ENCODE assay signal across 8 cellular contexts in genomic region chr12:57088442-57089258, GRCh38.
DNase-seq lines count a peak whose midpoint lies in the region; TF ChIP-seq lines count a peak whose summit lies in the region.

NAB2 (plus strand) TSS chr12:57089114; CDS start chr12:57089272, 158 bp downstream.

- H3K27me3 Mint-ChIP-seq in activated naive CD4-positive, alpha-beta T cell treated with anti-CD3 and anti-CD28 coated beads, Interleukin-2, amount 10 ng/mL, durations not matched to agents 7 days and 5 days: no peaks in the 10 kb centered on the region

- H3K27ac ChIP-seq in SK-N-MC (peak within 1 kb of the TSS; percentile 100), substantia nigra (ENCODE audit: low read depth, low read length, poor library complexity, severe bottlenecking) (peak within 1 kb of the TSS; percentile 90)

- DNase-seq in GM04503 (ENCODE audit: low read depth) (peak; percentile 80), HEK293T (ENCODE audit: extremely low spot score) (peak; percentile 85), MV-4-11 (lab: John Stamatoyannopoulos, UW) (peak; percentile 96), SK-N-MC (ENCODE audit: low read depth, low spot score) (peak; percentile 90), germinal center (ENCODE audit: low spot score) (peak; percentile 95), nucleus accumbens (lab: John Stamatoyannopoulos, UW) (peak in 55 of 56 donors; percentile 37 to 94 (median 83)), substantia nigra (lab: John Stamatoyannopoulos, UW) (peak; percentile 48 to 96 (median 82))
- DNase-seq in activated naive CD4-positive, alpha-beta T cell treated with anti-CD3 and anti-CD28 coated beads, Interleukin-2, amount 10 ng/mL, durations not matched to agents 7 days and 5 days: peak; percentile 97

- peak within 1 kb of the TSS; percentile 97 for H3K9ac ChIP-seq in SK-N-MC (ENCODE audit: insufficient read length)

- peaks cover 32% of the 10 kb centered on the region for H3K36me3 ChIP-seq in SK-N-MC (ENCODE audit: insufficient read depth, low read length)

- H3K4me3 ChIP-seq in SK-N-MC: peak within 1 kb of the TSS; percentile 96

- peak within 1 kb of the TSS; percentile 94 for H3K27ac Mint-ChIP-seq in activated naive CD4-positive, alpha-beta T cell treated with anti-CD3 and anti-CD28 coated beads, Interleukin-2, amount 10 ng/mL, durations not matched to agents 7 days and 5 days

- H3K4me3 Mint-ChIP-seq in activated naive CD4-positive, alpha-beta T cell treated with anti-CD3 and anti-CD28 coated beads, Interleukin-2, amount 10 ng/mL, durations not matched to agents 7 days and 5 days: peak within 1 kb of the TSS; percentile 88

- peaks cover 19% of the 10 kb centered on the region for H3K36me3 Mint-ChIP-seq in activated naive CD4-positive, alpha-beta T cell treated with anti-CD3 and anti-CD28 coated beads, Interleukin-2, amount 10 ng/mL, durations not matched to agents 7 days and 5 days

- POLR2A ChIA-PET in HEK293T (lab: Yijun Ruan, JAX): interaction anchor here (1.0 to 4.9 kb wide), 5 partner anchors 10 to 72 kb away, joined by 3 to 41 read pairs (median 12); partner anchors contain the start of genes NEMP1, STAT6 and TAC3

- peaks cover 67% of the 10 kb centered on the region for H3K4me1 Mint-ChIP-seq in activated naive CD4-positive, alpha-beta T cell treated with anti-CD3 and anti-CD28 coated beads, Interleukin-2, amount 10 ng/mL, durations not matched to agents 7 days and 5 days

- no peaks in the 10 kb centered on the region for H3K9me3 Mint-ChIP-seq in activated naive CD4-positive, alpha-beta T cell treated with anti-CD3 and anti-CD28 coated beads, Interleukin-2, amount 10 ng/mL, durations not matched to agents 7 days and 5 days

- no peaks in the 10 kb centered on the region for H3K9me3 ChIP-seq in SK-N-MC (ENCODE audit: low read depth, low read length)

- CTCF ChIA-PET in HEK293T (lab: Yijun Ruan, JAX): interaction anchor here (0.6 to 2.3 kb wide), 2 partner anchors 20 to 23 kb away, joined by 4 to 12 read pairs; partner anchors contain the start of gene STAT6
- CTCF ChIA-PET in activated naive CD4-positive, alpha-beta T cell treated with anti-CD3 and anti-CD28 coated beads, Interleukin-2, amount 10 ng/mL, durations not matched to agents 7 days and 5 days (lab: Charles Lee): interaction anchor here (0.9 to 2.9 kb wide), 6 partner anchors 9 to 671 kb away, joined by 3 to 19 read pairs (median 6); partner anchors contain the start of genes NEMP1 and STAT6

TF ChIP-seq in HEK293T, 16 proteins besides CTCF, POLR2A, EP300 and RAD21:
- TF ChIP-seq BHLHE40 (IDR thresholded peaks at IDR 0.05; ENCODE audit: borderline replicate concordance) (no peak), L3MBTL2 (conservative IDR thresholded peaks at IDR 0.05) (peak; percentile 95)
TF ChIP-seq in HEK293T: peak in this region for 1.

Comparison
In these comparisons a context has a peak if more than half of its experiments do, and no peak if none do; other contexts are left out.
1. Peak in every context shown above with its lines: DNase-seq, H3K4me3 ChIP-seq and H3K27ac ChIP-seq.